11 cellular contexts compared by ENCODE assay signal in genomic region chr10:114486938-114487814, GRCh38.
DNase-seq lines count a peak whose midpoint lies in the region; ATAC-seq and TF ChIP-seq lines count a peak whose summit lies in the region.
"Had no signal": no experiment of that assay in that cellular context is flagged by ENCODE, and none has a peak within 500 bp of the region (broad histone marks: within the 10 kb centered on the region; RNA-seq: fewer than 3 reads in every experiment).

No MANE protein-coding gene starts in this region.

- TF ChIP-seq CTCF in C4-2B (conservative IDR thresholded peaks at IDR 0.05): peak; percentile 63
- TF ChIP-seq CTCF in GM12864 (IDR thresholded peaks at IDR 0.05; ENCODE audit: low read depth, low read length, missing control alignments): peak; percentile 11
- TF ChIP-seq CTCF in prostate gland (IDR thresholded peaks at IDR 0.05): peak in 1 of 4 experiments; percentile 21
- TF ChIP-seq CTCF in gastrocnemius medialis (IDR thresholded peaks at IDR 0.05 in 4 of 5, conservative IDR thresholded peaks at IDR 0.05 in 1 of 5): no peak

- WGBS in prostate gland: 69% methylated on average over 10 of the region's 10 CpGs

- in situ Hi-C loops in gastrocnemius medialis (cut with MboI; ENCODE audit: low sequenced_read_pairs in 4 of 4): no loop called here

- no peak for TF ChIP-seq POLR2A in prostate gland (IDR thresholded peaks at IDR 0.05)
- no peak for TF ChIP-seq POLR2A in gastrocnemius medialis (IDR thresholded peaks at IDR 0.05)

- H3K27me3 ChIP-seq in prostate gland (replicated peaks; ENCODE audit: insufficient read depth) (no peaks in the 10 kb centered on the region), gastrocnemius medialis (no peaks in the 10 kb centered on the region)

- H3K27ac ChIP-seq in C4-2B (no peak overlapping the region), prostate gland (no peak overlapping the region), gastrocnemius medialis (no peak overlapping the region)

- H3K4me1 ChIP-seq in prostate gland (replicated peaks): no peaks in the 10 kb centered on the region
- peaks cover 5 to 34% of the 10 kb centered on the region in 2 donors for H3K4me1 ChIP-seq in gastrocnemius medialis

- H3K4me3 ChIP-seq in GM12864 (ENCODE audit: low read depth, low read length) (no peak overlapping the region), prostate gland (no peak overlapping the region), gastrocnemius medialis (no peak overlapping the region)

- no peak for DNase-seq in GM12864 (ENCODE audit: low read depth)
- peak; percentile 56 for DNase-seq in SK-N-DZ (ENCODE audit: low spot score)
- peak; percentile 19 for DNase-seq in iris pigment epithelial cell (ENCODE audit: low read depth)
- DNase-seq in prostate gland (ENCODE audit: low spot score): no peak
- no peak for DNase-seq in gastrocnemius medialis
- no peak for DNase-seq in NOMO-1 treated with dmso at 0.1 percent for 144 hours (lab: John Stamatoyannopoulos, UW; ENCODE audit: unreplicated experiment)
- DNase-seq: activated CD4-positive, alpha-beta T cell treated with anti-CD3 and anti-CD28 coated beads, Interleukin-2, amount 50 U/mL, for 48 hours; NCI-H1105 treated with DMSO at 0.1 percent for 48 hours; occipital lobe had no signal

- ATAC-seq in HG03457 (IDR thresholded peaks at IDR 0.05; ENCODE audit: unreplicated experiment) (no peak), gastrocnemius medialis (no peak)

- intact Hi-C loops in prostate gland (cut with DNase I): no loop called here
- intact Hi-C loops in gastrocnemius medialis (cut with DNase I; ENCODE audit: low total_unique reads): no loop called here

- H3K36me3 ChIP-seq in prostate gland (no peaks in the 10 kb centered on the region), gastrocnemius medialis (peaks cover 0 to 7% of the 10 kb centered on the region in 2 donors)

- H3K9me3 ChIP-seq in prostate gland (no peaks in the 10 kb centered on the region), gastrocnemius medialis (no peaks in the 10 kb centered on the region)

Comparison
In these comparisons a context has a peak if more than half of its experiments do, and no peak if none do; other contexts are left out.
1. CTCF ChIP-seq: peak in C4-2B (single experiment) and GM12864 (single experiment); none in gastrocnemius medialis (0 of 5).
2. DNase-seq: peak in SK-N-DZ (single experiment) and iris pigment epithelial cell (single experiment); none in GM12864 (single experiment), prostate gland (single experiment), gastrocnemius medialis (0 of 2) and NOMO-1 treated with dmso at 0.1 percent for 144 hours (single experiment).